In the genomic region with DNA sequence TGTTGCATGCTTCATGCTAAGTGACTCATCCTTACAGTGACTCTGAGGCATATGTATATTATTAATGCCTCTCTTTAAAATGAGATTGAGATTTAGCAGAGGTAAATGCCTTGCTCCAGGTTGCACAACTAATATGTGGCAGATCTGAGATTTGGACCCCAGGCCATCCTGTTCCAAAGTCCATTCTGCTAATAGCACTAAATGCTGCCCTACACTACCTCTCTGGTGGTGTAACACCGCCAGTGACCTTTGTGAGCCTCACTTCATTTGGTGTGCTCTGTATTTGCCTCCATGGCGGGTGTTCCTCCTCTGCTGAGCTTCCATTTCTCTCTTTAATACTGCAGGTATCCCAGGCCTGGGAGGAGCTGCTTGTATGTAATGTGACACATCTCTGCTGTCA, we compare ENCODE assay signal across 23 cellular contexts. TPM values are rescaled to one million over a fixed set of nuclear protein-coding genes. Genes with fewer than 3 reads are reported as not detected.
"Had no signal": no experiment of that assay in that cellular context is flagged by ENCODE, and none has a peak within 500 bp of the region (broad histone marks: within the 10 kb centered on the region; RNA-seq: fewer than 3 reads in every experiment).

No MANE protein-coding gene starts in this region.

- H3K9me2 ChIP-seq: SK-N-SH had no signal

- H3K4me2 ChIP-seq: KMS-11, SK-N-SH had no signal

- H3K27ac ChIP-seq: KMS-11, RWPE1 had no signal

- ATAC-seq: T-cell had no signal

- H3K9me3 ChIP-seq: SK-N-SH had no signal

- DNase-seq: IMR-90, Kasumi-1, MM.1S, NCI-H1092 treated with DMSO at 0.1 percent for 48 hours, NCI-H1436, NCI-H1694 treated with DMSO at 0.1 percent for 48 hours, NCI-H1930, NCI-H2081, NCI-H2107, NCI-H2227 treated with DMSO at 0.1 percent for 48 hours, NCI-H524, NCI-H526 treated with DMSO at 0.1 percent for 48 hours, NCI-H774, SHP77, SK-N-SH, SW 1271, T-cell had no signal

- H3K9ac ChIP-seq: KMS-11, SK-N-SH had no signal

RNA-seq across cellular contexts. Expression of a gene that starts 50.4 kb away (rescaled TPM):
- total RNA-seq: HT-29, IMR-90, M059J, NCI-H460, SK-MEL-5 had no signal
- polyA plus RNA-seq: IMR-90, SK-N-SH had no signal
